12 cellular contexts compared by ENCODE assay signal in the genomic region with DNA sequence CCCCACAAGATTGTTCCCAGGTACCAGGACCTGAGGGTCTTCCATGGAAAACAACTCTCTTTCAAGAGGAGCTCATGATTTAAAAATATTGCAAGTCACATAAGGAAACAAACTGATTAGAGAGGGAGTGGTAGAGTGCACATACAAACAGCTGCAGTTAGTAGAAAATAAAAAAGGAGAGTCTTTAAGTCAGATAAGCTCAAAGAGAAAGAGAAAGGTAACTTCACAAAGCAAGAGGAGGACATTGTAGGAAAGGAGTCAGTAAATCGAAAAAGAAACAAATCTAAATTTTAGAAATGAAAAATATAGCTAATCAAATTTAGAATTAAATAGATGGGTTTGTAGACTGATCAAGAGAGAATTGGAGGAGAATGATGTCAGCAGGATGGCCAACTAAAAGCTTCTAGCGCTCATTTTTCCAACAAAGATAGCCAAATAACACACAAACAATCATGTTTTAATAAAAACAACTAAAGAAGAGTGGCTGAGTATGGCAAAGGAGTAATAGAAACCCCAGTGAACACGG.
DNase-seq lines count a peak whose midpoint lies in the region; ATAC-seq lines count a peak whose summit lies in the region.
"Had no signal": no experiment of that assay in that cellular context is flagged by ENCODE, and none has a peak within 500 bp of the region (broad histone marks: within the 10 kb centered on the region; RNA-seq: fewer than 3 reads in every experiment).

No MANE protein-coding gene starts in this region.

- H3K36me3 Mint-ChIP-seq in stimulated activated naive CD8-positive, alpha-beta T cell treated with anti-CD3 and anti-CD28 coated beads, Interleukin-15, Interleukin-2, amounts not matched to agents 100 ng/mL and 50 ng/mL, for 24 hours (ENCODE audit: low read depth), result no peaks in the 10 kb centered on the region
- H3K36me3 Mint-ChIP-seq in activated CD8-positive, alpha-beta T cell treated with anti-CD3 and anti-CD28 coated beads, Interleukin-2, amount 10 ng/mL, durations not matched to agents 7 days and 5 days (ENCODE audit: low read depth), result peaks cover 46% of the 10 kb centered on the region

- H3K9me3 Mint-ChIP-seq in stimulated activated naive CD8-positive, alpha-beta T cell treated with anti-CD3 and anti-CD28 coated beads, Interleukin-15, Interleukin-2, amounts not matched to agents 100 ng/mL and 50 ng/mL, for 24 hours, result peaks cover 9% of the 10 kb centered on the region
- H3K9me3 Mint-ChIP-seq in activated CD8-positive, alpha-beta T cell treated with anti-CD3 and anti-CD28 coated beads, Interleukin-2, amount 10 ng/mL, durations not matched to agents 7 days and 5 days (ENCODE audit: insufficient read depth), result peaks cover 20% of the 10 kb centered on the region

- peaks cover 38% of the 10 kb centered on the region for H3K4me1 Mint-ChIP-seq in stimulated activated naive CD8-positive, alpha-beta T cell treated with anti-CD3 and anti-CD28 coated beads, Interleukin-15, Interleukin-2, amounts not matched to agents 100 ng/mL and 50 ng/mL, for 24 hours (ENCODE audit: low read depth)
- peaks cover 70% of the 10 kb centered on the region for H3K4me1 Mint-ChIP-seq in activated CD8-positive, alpha-beta T cell treated with anti-CD3 and anti-CD28 coated beads, Interleukin-2, amount 10 ng/mL, durations not matched to agents 7 days and 5 days (ENCODE audit: low read depth)

- no peak for DNase-seq in stimulated activated naive CD8-positive, alpha-beta T cell treated with anti-CD3 and anti-CD28 coated beads, Interleukin-15, Interleukin-2, amounts not matched to agents 100 U/mL and 50 U/mL, for 24 hours
- no peak for DNase-seq in activated CD8-positive, alpha-beta T cell treated with anti-CD3 and anti-CD28 coated beads, Interleukin-2, amount 10 ng/mL, durations not matched to agents 7 days and 5 days
- DNase-seq in A172 (ENCODE audit: low spot score) (no peak), NCI-H446 treated with DMSO at 0.1 percent for 48 hours (lab: John Stamatoyannopoulos, UW) (no peak), OCI-M2 (lab: John Stamatoyannopoulos, UW; ENCODE audit: unreplicated experiment) (no peak)
- DNase-seq: anterior cingulate cortex; lower lobe of right lung; NCI-H2227 treated with DMSO at 0.1 percent for 48 hours; stimulated activated CD4-positive, alpha-beta T cell treated with anti-CD3 and anti-CD28 coated beads, Interleukin-4, amount 100 ng/mL, for 1 hour had no signal

- POLR2A ChIA-PET in activated CD8-positive, alpha-beta T cell treated with anti-CD3 and anti-CD28 coated beads, Interleukin-2, amount 10 ng/mL, durations not matched to agents 7 days and 5 days (lab: Charles Lee), result interaction anchor here (0.6 to 3.7 kb wide), 18 partner anchors 28 to 1833 kb away, joined by 3 to 117 read pairs (median 4); a partner anchor contains a TSS

- no peak for ATAC-seq in stimulated activated naive CD8-positive, alpha-beta T cell treated with anti-CD3 and anti-CD28 coated beads, Interleukin-15, Interleukin-2, amounts not matched to agents 100 U/mL and 50 U/mL, for 24 hours
- ATAC-seq in HG03097 (IDR thresholded peaks at IDR 0.05; ENCODE audit: low FRiP score, unreplicated experiment) (peak; percentile 44), HG02610 (IDR thresholded peaks at IDR 0.05; ENCODE audit: unreplicated experiment) (no peak)
- ATAC-seq in activated CD8-positive, alpha-beta T cell treated with anti-CD3 and anti-CD28 coated beads, Interleukin-2, amount 10 ng/mL, durations not matched to agents 7 days and 5 days, result peak; percentile 44

- no peaks in the 10 kb centered on the region for H3K27me3 Mint-ChIP-seq in stimulated activated naive CD8-positive, alpha-beta T cell treated with anti-CD3 and anti-CD28 coated beads, Interleukin-15, Interleukin-2, amounts not matched to agents 100 ng/mL and 50 ng/mL, for 24 hours
- H3K27me3 Mint-ChIP-seq in activated CD8-positive, alpha-beta T cell treated with anti-CD3 and anti-CD28 coated beads, Interleukin-2, amount 10 ng/mL, durations not matched to agents 7 days and 5 days (ENCODE audit: low read depth), result no peaks in the 10 kb centered on the region

- CTCF ChIA-PET in activated CD8-positive, alpha-beta T cell treated with anti-CD3 and anti-CD28 coated beads, Interleukin-2, amount 10 ng/mL, durations not matched to agents 7 days and 5 days (lab: Charles Lee), result interaction anchor here (0.8 to 10.1 kb wide), 36 partner anchors 8 to 590 kb away, joined by 3 to 248 read pairs (median 6); a partner anchor contains a TSS

- H3K27ac Mint-ChIP-seq in stimulated activated naive CD8-positive, alpha-beta T cell treated with anti-CD3 and anti-CD28 coated beads, Interleukin-15, Interleukin-2, amounts not matched to agents 100 ng/mL and 50 ng/mL, for 24 hours, result peak overlapping the region; percentile 77
- peak overlapping the region; percentile 95 for H3K27ac Mint-ChIP-seq in activated CD8-positive, alpha-beta T cell treated with anti-CD3 and anti-CD28 coated beads, Interleukin-2, amount 10 ng/mL, durations not matched to agents 7 days and 5 days

- H3K4me3 Mint-ChIP-seq in stimulated activated naive CD8-positive, alpha-beta T cell treated with anti-CD3 and anti-CD28 coated beads, Interleukin-15, Interleukin-2, amounts not matched to agents 100 ng/mL and 50 ng/mL, for 24 hours, result peak overlapping the region; percentile 8
- H3K4me3 Mint-ChIP-seq in activated CD8-positive, alpha-beta T cell treated with anti-CD3 and anti-CD28 coated beads, Interleukin-2, amount 10 ng/mL, durations not matched to agents 7 days and 5 days, result peak overlapping the region; percentile 66

Comparison
In these comparisons a context has a peak if more than half of its experiments do, and no peak if none do; other contexts are left out.
1. ATAC-seq: peak in HG03097 (single experiment) and activated CD8-positive, alpha-beta T cell treated with anti-CD3 and anti-CD28 coated beads, Interleukin-2, amount 10 ng/mL, durations not matched to agents 7 days and 5 days (single experiment); none in stimulated activated naive CD8-positive, alpha-beta T cell treated with anti-CD3 and anti-CD28 coated beads, Interleukin-15, Interleukin-2, amounts not matched to agents 100 U/mL and 50 U/mL, for 24 hours (single experiment) and HG02610 (single experiment).